ENCODE assay signal across 1 cellular context in genomic region chr9:85716031-85716877, GRCh38.
TF ChIP-seq lines count a peak whose summit lies in the region.

No MANE protein-coding gene starts in this region.

TF ChIP-seq in K562, 482 proteins besides CTCF, POLR2A, EP300 and RAD21 (continued from another document):
- TF ChIP-seq CEBPZ (IDR thresholded peaks at IDR 0.05; ENCODE audit: borderline replicate concordance, low read depth, low read length) (no peak), KDM1A (IDR thresholded peaks at IDR 0.05) (no peak)
TF ChIP-seq in K562: peak in this region for 0.
